Comparison of ENCODE assay signal across 12 cellular contexts in the genomic region with DNA sequence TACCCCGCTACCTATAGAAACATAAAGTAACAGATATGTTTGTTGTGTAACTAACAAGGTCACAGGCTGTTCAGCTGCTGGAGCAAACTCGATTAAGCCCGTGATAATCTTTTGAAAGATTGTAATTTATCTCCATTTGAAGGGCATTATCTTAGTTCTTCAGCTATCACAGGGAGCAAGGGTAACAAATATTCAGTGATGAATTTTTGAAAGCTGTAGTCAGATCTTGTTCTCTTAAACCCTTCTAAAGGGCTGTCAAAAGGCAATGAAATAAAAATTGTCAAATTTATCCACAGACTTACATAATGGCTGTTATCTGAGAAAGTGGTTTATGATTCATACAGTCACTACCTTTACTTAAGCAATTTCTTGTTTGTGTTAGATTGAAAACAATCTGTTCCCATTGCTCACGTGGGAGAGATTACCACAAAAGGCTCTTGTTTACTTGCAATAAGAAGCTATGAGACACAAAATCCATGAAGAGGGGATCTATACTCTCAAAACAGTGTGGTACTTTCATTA.
A peak's percentile ranks its signal among the peaks of the same experiment; 100 is the strongest.
DNase-seq lines count a peak whose midpoint lies in the region; ATAC-seq and TF ChIP-seq lines count a peak whose summit lies in the region.
"Had no signal": no experiment of that assay in that cellular context is flagged by ENCODE, and none has a peak within 500 bp of the region (broad histone marks: within the 10 kb centered on the region; RNA-seq: fewer than 3 reads in every experiment).

No MANE protein-coding gene starts in this region.

- H3K9ac ChIP-seq in SU-DHL-6 (ENCODE audit: low read length): peak overlapping the region; percentile 55

- ATAC-seq in GM21526 (IDR thresholded peaks at IDR 0.05; ENCODE audit: low FRiP score, unreplicated experiment) (no peak), esophagus mucosa (no peak)

- H3K27ac ChIP-seq in SU-DHL-6 (ENCODE audit: low read depth, low read length) (peak overlapping the region; percentile 94), coronary artery (no peak overlapping the region)
- H3K27ac ChIP-seq: SK-N-MC had no signal

- H3K36me3 ChIP-seq in SU-DHL-6 (ENCODE audit: low read length): no peaks in the 10 kb centered on the region

- no peak for TF ChIP-seq CTCF in SU-DHL-6 (IDR thresholded peaks at IDR 0.05; ENCODE audit: insufficient read depth, low read length, poor library complexity, severe bottlenecking)
- no peak for TF ChIP-seq CTCF in coronary artery (IDR thresholded peaks at IDR 0.05)

- H3K27me3 ChIP-seq in SU-DHL-6 (ENCODE audit: low read length): no peaks in the 10 kb centered on the region

- peaks cover 26% of the 10 kb centered on the region for H3F3A ChIP-seq in SU-DHL-6 (ENCODE audit: insufficient read depth)

- peak overlapping the region; percentile 86 for H3K4me2 ChIP-seq in SU-DHL-6 (ENCODE audit: low read depth, low read length, poor library complexity, severe bottlenecking)

- no peaks in the 10 kb centered on the region for H3K9me2 ChIP-seq in SU-DHL-6 (replicated peaks; ENCODE audit: insufficient read depth, low read length)

- H3K4me3 ChIP-seq in SU-DHL-6 (ENCODE audit: insufficient read depth, low read length, poor library complexity, severe bottlenecking) (peak overlapping the region; percentile 47), coronary artery (no peak overlapping the region)
- H3K4me3 ChIP-seq: SK-N-MC had no signal

- DNase-seq in NCI-H1694 treated with DMSO at 0.1 percent for 48 hours (lab: John Stamatoyannopoulos, UW) (peak; percentile 17), NCI-H1694 (lab: John Stamatoyannopoulos, UW) (no peak), glomerular endothelial cell (ENCODE audit: extremely low read depth, low read depth, low spot score) (peak; percentile 37), superior temporal gyrus (ENCODE audit: extremely low spot score) (peak; percentile 64), coronary artery (ENCODE audit: low spot score) (no peak)
- DNase-seq: activated CD8-positive, alpha-beta memory T cell treated with anti-CD3 and anti-CD28 coated beads, Interleukin-2, amount 50 U/mL, for 4 hours; effector CD8-positive, alpha-beta T cell; HFFc6 had no signal

- H4K20me1 ChIP-seq in SU-DHL-6 (ENCODE audit: low read depth, low read length): no peaks in the 10 kb centered on the region

- no peaks in the 10 kb centered on the region for H3K79me2 ChIP-seq in SU-DHL-6 (ENCODE audit: insufficient read depth, low read length)

- H3K9me3 ChIP-seq in SU-DHL-6 (ENCODE audit: insufficient read depth, low read length): no peaks in the 10 kb centered on the region

- peak overlapping the region; percentile 72 for H2AFZ ChIP-seq in SU-DHL-6 (ENCODE audit: low read depth, low read length, severe bottlenecking)

Comparison
In these comparisons a context has a peak if more than half of its experiments do, and no peak if none do; other contexts are left out.
1. DNase-seq: peak in NCI-H1694 treated with DMSO at 0.1 percent for 48 hours (single experiment), glomerular endothelial cell (single experiment) and superior temporal gyrus (single experiment); none in NCI-H1694 (single experiment) and coronary artery (single experiment).